10 cellular contexts compared by ENCODE assay signal in the genomic region with DNA sequence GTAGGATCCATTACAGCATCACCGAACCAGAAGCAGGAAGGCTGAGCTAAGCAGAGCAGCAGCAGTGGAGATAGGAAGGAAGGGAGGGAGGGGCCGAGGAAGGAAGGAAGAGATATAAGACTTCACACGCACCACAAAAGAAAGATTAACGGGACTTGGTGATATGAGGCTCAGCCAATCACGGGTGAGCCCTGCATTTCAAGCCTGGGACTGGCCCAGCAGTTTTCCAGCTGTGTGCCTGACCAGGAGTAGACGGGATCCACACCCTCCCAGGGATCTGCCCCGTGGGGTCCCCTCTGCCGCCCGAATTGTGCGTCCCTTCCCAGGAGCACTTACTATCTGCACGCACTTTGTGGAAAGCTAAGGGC. TPM values are rescaled to one million over a fixed set of nuclear protein-coding genes. Genes with fewer than 3 reads are reported as not detected.
A peak's percentile ranks its signal among the peaks of the same experiment; 100 is the strongest.
DNase-seq lines count a peak whose midpoint lies in the region; ATAC-seq, FAIRE-seq and TF ChIP-seq lines count a peak whose summit lies in the region.
"Had no signal": no experiment of that assay in that cellular context is flagged by ENCODE, and none has a peak within 500 bp of the region (broad histone marks: within the 10 kb centered on the region; RNA-seq: fewer than 3 reads in every experiment).

No MANE protein-coding gene starts in this region.

- DNase-seq in GM23338 (ENCODE audit: low spot score) (no peak), T-cell (peak in 7 of 34 experiments; percentile 23 to 46 (median 37)), endothelial cell of umbilical vein (ENCODE audit: low read depth, low spot score) (peak; percentile 82), neural progenitor cell (ENCODE audit: low spot score) (no peak), H4 (ENCODE audit: low spot score) (no peak), SHP77 (lab: John Stamatoyannopoulos, UW) (no peak), KBM-7 (no peak)
- DNase-seq: NCI-H345 had no signal

- TF ChIP-seq CTCF in GM23338 (conservative IDR thresholded peaks at IDR 0.05; ENCODE audit: low read depth in 2 of 2) (no peak), endothelial cell of umbilical vein (IDR thresholded peaks at IDR 0.05; ENCODE audit: extremely low read depth in 1 of 2, insufficient read depth in 1 of 2, low read depth in 1 of 2, low read length in 2 of 2) (no peak), neural progenitor cell (IDR thresholded peaks at IDR 0.05) (no peak)

- no peaks in the 10 kb centered on the region for H3K9me3 ChIP-seq in endothelial cell of umbilical vein (replicated peaks; ENCODE audit: control insufficient read depth, insufficient read depth, low read length)
- no peaks in the 10 kb centered on the region for H3K9me3 ChIP-seq in neural progenitor cell (ENCODE audit: low read depth)

- H3K4me1 ChIP-seq in GM23338 (ENCODE audit: insufficient read depth) (peaks cover 20% of the 10 kb centered on the region; the same call in 1 of the 2 replicates), endothelial cell of umbilical vein (ENCODE audit: control insufficient read depth, extremely low read depth, insufficient read depth, low read length) (peaks cover 50% of the 10 kb centered on the region), neural progenitor cell (peaks cover 38% of the 10 kb centered on the region)

- no peaks in the 10 kb centered on the region for H3K79me2 ChIP-seq in GM23338 (replicated peaks; ENCODE audit: insufficient read depth)
- no peaks in the 10 kb centered on the region for H3K79me2 ChIP-seq in endothelial cell of umbilical vein (ENCODE audit: control insufficient read depth, insufficient read depth, low read length)
- no peaks in the 10 kb centered on the region for H3K79me2 ChIP-seq in neural progenitor cell (ENCODE audit: low read depth)

- H4K20me1 ChIP-seq in GM23338 (replicated peaks; ENCODE audit: insufficient read depth) (no peaks in the 10 kb centered on the region), endothelial cell of umbilical vein (replicated peaks; ENCODE audit: control insufficient read depth, extremely low read depth, insufficient read depth, low read length) (no peaks in the 10 kb centered on the region), neural progenitor cell (ENCODE audit: low read depth) (no peaks in the 10 kb centered on the region)

- no TSS peak for BruUV-seq in endothelial cell of umbilical vein (replicated peaks; lab: Mats Ljungman, UMichigan)

- CTCF ChIA-PET in T-cell (lab: Charles Lee), result interaction anchor here (0.6 to 2.0 kb wide), 9 partner anchors 10 to 590 kb away, joined by 3 to 9 read pairs (median 3); no protein-coding TSS in a partner anchor
- CTCF ChIA-PET in endothelial cell of umbilical vein (lab: Charles Lee), result interaction anchor here (0.7 to 9.4 kb wide), 17 partner anchors 11 to 224 kb away, joined by 3 to 107 read pairs (median 5); a partner anchor contains a TSS

- H3F3A ChIP-seq in GM23338 (replicated peaks; ENCODE audit: low read depth) (0 out of 2 replicates have a peak, but pooled peaks cover 4% of the 10 kb centered on the region), neural progenitor cell (ENCODE audit: low read depth) (peaks cover 32% of the 10 kb centered on the region)

- FAIRE-seq in endothelial cell of umbilical vein (lab: Jason Lieb, UNC), result peak; percentile 97

- H3K4me1 Mint-ChIP-seq in GM23338, result peaks cover 35% of the 10 kb centered on the region
- peaks cover 50 to 70% (median 54%) of the 10 kb centered on the region in 3 donors for H3K4me1 Mint-ChIP-seq in T-cell
- H3K4me1 Mint-ChIP-seq in neural progenitor cell, result peaks cover 44% of the 10 kb centered on the region

- no peak overlapping the region for H3K27ac ChIP-seq in GM23338 (ENCODE audit: low read depth)
- H3K27ac ChIP-seq in endothelial cell of umbilical vein (ENCODE audit: insufficient read depth, low read depth, low read length), result peak overlapping the region; percentile 23
- no peak overlapping the region for H3K27ac ChIP-seq in neural progenitor cell
- H3K27ac ChIP-seq: epithelial cell of prostate had no signal

- H3K9ac ChIP-seq in endothelial cell of umbilical vein (replicated peaks; ENCODE audit: extremely low read depth, insufficient read depth, low read length), result no peak overlapping the region
- no peak overlapping the region for H3K9ac ChIP-seq in neural progenitor cell

- H3K27me3 Mint-ChIP-seq in GM23338 (ENCODE audit: insufficient read depth, low read depth, poor library complexity), result peaks cover 14% of the 10 kb centered on the region
- peaks cover 0 to 2% of the 10 kb centered on the region in 2 donors for H3K27me3 Mint-ChIP-seq in T-cell
- peaks cover 13% of the 10 kb centered on the region for H3K27me3 Mint-ChIP-seq in neural progenitor cell (ENCODE audit: insufficient read depth, low read depth)

- peak; percentile 80 for TF ChIP-seq POLR2A in endothelial cell of umbilical vein (IDR thresholded peaks at IDR 0.05; ENCODE audit: low read depth, low read length)

- peak overlapping the region; percentile 60 for H3K4me3 Mint-ChIP-seq in GM23338
- H3K4me3 Mint-ChIP-seq in T-cell, result peak overlapping the region; percentile 76 to 82 (median 77)
- peak overlapping the region; percentile 68 for H3K4me3 Mint-ChIP-seq in neural progenitor cell

- no peak overlapping the region for H3K27ac Mint-ChIP-seq in GM23338
- H3K27ac Mint-ChIP-seq in T-cell, result peak overlapping the region; percentile 86 to 92
- H3K27ac Mint-ChIP-seq in neural progenitor cell, result peak overlapping the region; percentile 70

- POLR2A ChIA-PET in T-cell (lab: Charles Lee), result interaction anchor here in 1 of 2 donors (0.6 kb wide), 1 partner anchor 11 kb away, joined by 3 read pairs; no protein-coding TSS in a partner anchor
- POLR2A ChIA-PET in endothelial cell of umbilical vein (lab: Charles Lee), result interaction anchor here (0.8 to 1.2 kb wide), 2 partner anchors 13 to 16 kb away, joined by 3 to 8 read pairs; no protein-coding TSS in a partner anchor

- ATAC-seq in GM23338 (no peak), T-cell (replicated peaks in 1 of 4) (peak; percentile 64 to 74 (median 70)), HG02588 (IDR thresholded peaks at IDR 0.05; ENCODE audit: unreplicated experiment) (no peak)

- no peak overlapping the region; the same call in 1 of the 2 replicates for H3K4me3 ChIP-seq in GM23338
- H3K4me3 ChIP-seq in endothelial cell of umbilical vein (replicated peaks in 1 of 3; ENCODE audit: insufficient read depth in 1 of 3, low read depth in 1 of 3, low read length in 3 of 3), result no peak overlapping the region
- H3K4me3 ChIP-seq in neural progenitor cell, result no peak overlapping the region

- H3K9me1 ChIP-seq in endothelial cell of umbilical vein (replicated peaks; ENCODE audit: control insufficient read depth, extremely low read depth, insufficient read depth, low read length), result no peaks in the 10 kb centered on the region

- H2AFZ ChIP-seq in GM23338 (peak overlapping the region; percentile 69), endothelial cell of umbilical vein (ENCODE audit: low read depth, low read length) (no peak overlapping the region), neural progenitor cell (replicated peaks) (no peak overlapping the region)

- H3K9me2 ChIP-seq in GM23338 (ENCODE audit: insufficient read depth), result no peaks in the 10 kb centered on the region

- H3K36me3 Mint-ChIP-seq in GM23338 (ENCODE audit: low read depth) (no peaks in the 10 kb centered on the region; the same call in 2 of the 3 replicates), T-cell (peaks cover 5% of the 10 kb centered on the region), neural progenitor cell (peaks cover 4% of the 10 kb centered on the region)

- peak overlapping the region; percentile 46; the same call in 1 of the 2 replicates for H3K4me2 ChIP-seq in GM23338
- H3K4me2 ChIP-seq in endothelial cell of umbilical vein (ENCODE audit: insufficient read depth, low read length), result peak overlapping the region; percentile 4
- H3K4me2 ChIP-seq in neural progenitor cell, result peak overlapping the region; percentile 54

- dilution Hi-C loops in endothelial cell of umbilical vein (cut with MboI; ENCODE audit: extremely low pct_ligation_motif_present, low sequenced_read_pairs), result no loop called here

- H3K36me3 ChIP-seq in GM23338 (ENCODE audit: insufficient read depth) (no peaks in the 10 kb centered on the region), endothelial cell of umbilical vein (ENCODE audit: control insufficient read depth in 2 of 2, extremely low read depth in 1 of 2, insufficient read depth in 2 of 2, low read length in 2 of 2) (peaks cover 0 to 22% of the 10 kb centered on the region in 2 experiments), neural progenitor cell (no peaks in the 10 kb centered on the region)

- H3K27me3 ChIP-seq in GM23338 (ENCODE audit: insufficient read depth) (peaks cover 11% of the 10 kb centered on the region), endothelial cell of umbilical vein (ENCODE audit: control insufficient read depth in 2 of 2, insufficient read depth in 2 of 2, low read length in 2 of 2) (no peaks in the 10 kb centered on the region), neural progenitor cell (peaks cover 8% of the 10 kb centered on the region)

- intact Hi-C loops in endothelial cell of umbilical vein (cut with micrococcal nuclease), result loop anchor here (1.0 kb wide), 5 partner anchors 14 to 103 kb away; a partner anchor contains a TSS

- H3K9me3 Mint-ChIP-seq in GM23338 (no peaks in the 10 kb centered on the region), T-cell (no peaks in the 10 kb centered on the region), neural progenitor cell (peaks cover 1% of the 10 kb centered on the region)

- in situ Hi-C loops in KBM-7 (cut with MboI; ENCODE audit: low pct_unique_long_range_greater_than_20kb, low sequenced_read_pairs), result no loop called here

RNA-seq across cellular contexts. Expression of a gene that starts 16.2 kb away (rescaled TPM):
- total RNA-seq in GM23338 (2014; rRNA removed; shearing (Covaris generic)), result 1.2 and 2.2 TPM in 2 replicates
- polyA plus RNA-seq in GM23338 (2016; fragmentation: Nextera tagmentation; extraction: Ambion mirVana) (3.2 and 3.4 TPM in 2 replicates), endothelial cell of umbilical vein (0.02 and 0.04 TPM in 2 replicates)
- total RNA-seq in T-cell (10 to 100 TPM; 24.0 to 37.0 (median 31.8) TPM), endothelial cell of umbilical vein (not detected in 2 replicates), neural progenitor cell (ENCODE audit: low replicate concordance) (0.43 and 1.8 TPM in 2 replicates)
- polyA plus RNA-seq in endothelial cell of umbilical vein (2011; cell fraction: cytosol; rRNA removed), result 0.03 and 0.10 TPM in 2 replicates
- polyA plus RNA-seq in endothelial cell of umbilical vein (2011; cell fraction: nucleus; rRNA removed), result 0.83 and 0.92 TPM in 2 replicates
- 2.6 and 4.2 TPM in 2 replicates for polyA plus RNA-seq in endothelial cell of umbilical vein (2012)
- 0.04 TPM in 1 of 2 replicates, not detected in the other for polyA minus RNA-seq in endothelial cell of umbilical vein
- not detected for polyA minus RNA-seq in endothelial cell of umbilical vein (2011; cell fraction: cytosol; rRNA and poly(A)+ RNA removed)
- polyA minus RNA-seq in endothelial cell of umbilical vein (2011; cell fraction: nucleus; rRNA and poly(A)+ RNA removed), result not detected in 2 replicates
- total RNA-seq in H4 (2014; rRNA removed; shearing (Covaris generic)), result 0.17 TPM in 1 of 2 replicates, not detected in the other

RNA-seq across cellular contexts. Expression of a gene that starts 17.3 kb away (rescaled TPM):
- 6.1 and 13.3 TPM in 2 replicates for total RNA-seq in GM23338 (2014; rRNA removed; shearing (Covaris generic))
- polyA plus RNA-seq in GM23338 (2016; fragmentation: Nextera tagmentation; extraction: Ambion mirVana) (2.6 and 3.1 TPM in 2 replicates), endothelial cell of umbilical vein (95.1 and 120 TPM in 2 replicates)
- total RNA-seq in T-cell (10 to 100 TPM in 1 of 5 donors, 1 to 10 TPM in 4; 4.8 to 10.1 (median 5.0) TPM), endothelial cell of umbilical vein (51.4 and 82.8 TPM in 2 replicates), neural progenitor cell (ENCODE audit: low replicate concordance) (1.3 and 11.0 TPM in 2 replicates)
- polyA plus RNA-seq in endothelial cell of umbilical vein (2011; cell fraction: cytosol; rRNA removed), result 35.6 and 46.0 TPM in 2 replicates
- 101 and 123 TPM in 2 replicates for polyA plus RNA-seq in endothelial cell of umbilical vein (2011; cell fraction: nucleus; rRNA removed)
- 59.2 and 81.5 TPM in 2 replicates for polyA plus RNA-seq in endothelial cell of umbilical vein (2012)
- 55.3 and 69.1 TPM in 2 replicates for polyA minus RNA-seq in endothelial cell of umbilical vein
- polyA minus RNA-seq in endothelial cell of umbilical vein (2011; cell fraction: cytosol; rRNA and poly(A)+ RNA removed), result not detected
- 40.8 and 66.5 TPM in 2 replicates for polyA minus RNA-seq in endothelial cell of umbilical vein (2011; cell fraction: nucleus; rRNA and poly(A)+ RNA removed)
- total RNA-seq in H4 (2014; rRNA removed; shearing (Covaris generic)), result 0.29 and 0.60 TPM in 2 replicates

RNA-seq across cellular contexts. Expression of a gene that starts 20.1 kb away (rescaled TPM):
- total RNA-seq in GM23338 (2014; rRNA removed; shearing (Covaris generic)), result 27.1 and 41.1 TPM in 2 replicates
- polyA plus RNA-seq in GM23338 (2016; fragmentation: Nextera tagmentation; extraction: Ambion mirVana) (11.4 and 13.1 TPM in 2 replicates), endothelial cell of umbilical vein (38.0 and 43.2 TPM in 2 replicates)
- total RNA-seq in T-cell (10 to 100 TPM; 72.4 to 83.0 (median 74.8) TPM), endothelial cell of umbilical vein (46.3 and 48.5 TPM in 2 replicates), neural progenitor cell (ENCODE audit: low replicate concordance) (7.9 and 19.9 TPM in 2 replicates)
- polyA plus RNA-seq in endothelial cell of umbilical vein (2011; cell fraction: cytosol; rRNA removed), result 17.0 and 24.0 TPM in 2 replicates
- 72.9 and 73.6 TPM in 2 replicates for polyA plus RNA-seq in endothelial cell of umbilical vein (2011; cell fraction: nucleus; rRNA removed)
- polyA plus RNA-seq in endothelial cell of umbilical vein (2012), result 25.7 and 27.7 TPM in 2 replicates
- polyA minus RNA-seq in endothelial cell of umbilical vein, result 31.4 and 40.4 TPM in 2 replicates
- 24.2 TPM for polyA minus RNA-seq in endothelial cell of umbilical vein (2011; cell fraction: cytosol; rRNA and poly(A)+ RNA removed)
- polyA minus RNA-seq in endothelial cell of umbilical vein (2011; cell fraction: nucleus; rRNA and poly(A)+ RNA removed), result 27.7 and 42.7 TPM in 2 replicates
- total RNA-seq in H4 (2014; rRNA removed; shearing (Covaris generic)), result 25.2 and 26.5 TPM in 2 replicates

RNA-seq across cellular contexts. Expression of a gene that starts 30.0 kb away (rescaled TPM):
- total RNA-seq in GM23338 (2014; rRNA removed; shearing (Covaris generic)), result 11.3 and 14.7 TPM in 2 replicates
- polyA plus RNA-seq in GM23338 (2016; fragmentation: Nextera tagmentation; extraction: Ambion mirVana) (2.6 and 2.9 TPM in 2 replicates), endothelial cell of umbilical vein (0.03 and 0.10 TPM in 2 replicates)
- total RNA-seq in T-cell (1 to 10 TPM; 2.9 to 4.6 (median 3.0) TPM), endothelial cell of umbilical vein (0.09 TPM in 1 of 2 replicates, not detected in the other), neural progenitor cell (ENCODE audit: low replicate concordance) (2.6 and 11.1 TPM in 2 replicates)
- polyA plus RNA-seq in endothelial cell of umbilical vein (2011; cell fraction: cytosol; rRNA removed), result 0.06 TPM in 2 replicates
- polyA plus RNA-seq in endothelial cell of umbilical vein (2011; cell fraction: nucleus; rRNA removed), result 0.07 and 0.15 TPM in 2 replicates
- 0.08 and 0.14 TPM in 2 replicates for polyA plus RNA-seq in endothelial cell of umbilical vein (2012)
- 3.1 TPM in 2 replicates for polyA minus RNA-seq in endothelial cell of umbilical vein
- polyA minus RNA-seq in endothelial cell of umbilical vein (2011; cell fraction: cytosol; rRNA and poly(A)+ RNA removed), result not detected
- not detected in 2 replicates for polyA minus RNA-seq in endothelial cell of umbilical vein (2011; cell fraction: nucleus; rRNA and poly(A)+ RNA removed)
- total RNA-seq in H4 (2014; rRNA removed; shearing (Covaris generic)), result 0.58 and 0.84 TPM in 2 replicates

RNA-seq across cellular contexts. Expression of a gene that starts 40.2 kb away (rescaled TPM):
- total RNA-seq in GM23338 (2014; rRNA removed; shearing (Covaris generic)), result 0.54 and 0.90 TPM in 2 replicates
- polyA plus RNA-seq in GM23338 (2016; fragmentation: Nextera tagmentation; extraction: Ambion mirVana), result 0.87 and 1.4 TPM in 2 replicates
- 10 to 100 TPM in 4 of 5 donors, 1 to 10 TPM in 1; 9.8 to 16.0 (median 11.9) TPM for total RNA-seq in T-cell
- total RNA-seq in endothelial cell of umbilical vein, result 0.69 and 1.4 TPM in 2 replicates
- polyA plus RNA-seq in endothelial cell of umbilical vein, result 0.70 and 1.1 TPM in 2 replicates
- polyA plus RNA-seq in endothelial cell of umbilical vein (2011; cell fraction: cytosol; rRNA removed), result 0.14 and 0.16 TPM in 2 replicates
- 3.4 and 5.3 TPM in 2 replicates for polyA plus RNA-seq in endothelial cell of umbilical vein (2011; cell fraction: nucleus; rRNA removed)
- 1.0 and 1.6 TPM in 2 replicates for polyA plus RNA-seq in endothelial cell of umbilical vein (2012)
- 0.34 and 0.38 TPM in 2 replicates for polyA minus RNA-seq in endothelial cell of umbilical vein
- polyA minus RNA-seq in endothelial cell of umbilical vein (2011; cell fraction: cytosol; rRNA and poly(A)+ RNA removed), result 1.7 TPM
- 1.1 and 1.5 TPM in 2 replicates for polyA minus RNA-seq in endothelial cell of umbilical vein (2011; cell fraction: nucleus; rRNA and poly(A)+ RNA removed)
- 1.6 TPM in 1 of 2 replicates, not detected in the other for total RNA-seq in neural progenitor cell (ENCODE audit: low replicate concordance)
- total RNA-seq in H4 (2014; rRNA removed; shearing (Covaris generic)), result 0.10 TPM in 1 of 2 replicates, not detected in the other

Comparison
In these comparisons a context has a peak if more than half of its experiments do, and no peak if none do; other contexts are left out.
1. ATAC-seq: peak in T-cell (4 of 4); none in GM23338 (single experiment) and HG02588 (single experiment).
2. H3K4me2 ChIP-seq: peak in every context shown above with its lines; median percentile 54 in neural progenitor cell; 46 in GM23338; 4 in endothelial cell of umbilical vein.
3. Peak in every context shown above with its lines, with median percentiles within 50 percentile points of each other: H3K4me3 Mint-ChIP-seq.